Comparison of ENCODE assay signal across 1 cellular context in the genomic region with DNA sequence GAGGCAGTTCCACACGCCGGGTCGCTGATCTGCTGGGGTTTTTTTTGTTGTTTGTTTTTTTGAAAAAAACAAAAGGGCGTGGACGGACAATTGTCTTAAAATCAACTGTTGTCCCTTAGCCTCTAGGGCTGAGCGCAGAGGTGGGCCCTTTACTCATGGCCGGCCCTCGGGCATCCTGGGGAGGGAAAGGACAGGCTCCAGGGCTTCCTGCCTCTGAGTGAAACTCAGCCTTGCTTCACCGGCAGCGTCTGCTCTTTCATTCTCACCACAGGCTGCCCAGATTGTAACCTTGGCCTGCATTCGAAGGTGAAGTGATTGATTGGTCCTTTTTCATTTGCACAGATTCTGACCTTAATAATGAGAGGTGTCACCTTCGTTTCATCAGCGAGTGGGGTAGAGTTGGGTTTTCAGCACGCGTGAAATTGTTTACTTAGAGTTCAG.
TF ChIP-seq lines count a peak whose summit lies in the region.

No MANE protein-coding gene starts in this region.

TF ChIP-seq in HepG2, 621 proteins besides CTCF, POLR2A, EP300 and RAD21 (continued from another document and continues in another):
- TF ChIP-seq ZNF83 (CRISPR knock-in tag; IDR thresholded peaks at IDR 0.05; ENCODE audit: borderline replicate concordance) (no peak), SOX6 (IDR thresholded peaks at IDR 0.05) (no peak), SOX6 (CRISPR knock-in tag; IDR thresholded peaks at IDR 0.05) (peak; percentile 38; the same call in 1 of the 2 replicates), ZBTB1 (CRISPR knock-in tag; IDR thresholded peaks at IDR 0.05; ENCODE audit: borderline replicate concordance) (no peak), ZNF737 (CRISPR knock-in tag; IDR thresholded peaks at IDR 0.05; ENCODE audit: borderline replicate concordance) (no peak), JUND (CRISPR knock-in tag; IDR thresholded peaks at IDR 0.05) (no peak), IRF2 (CRISPR knock-in tag; IDR thresholded peaks at IDR 0.05) (peak; percentile 53; the same call in 1 of the 2 replicates), EED (CRISPR knock-in tag; IDR thresholded peaks at IDR 0.05) (no peak), CBX2 (IDR thresholded peaks at IDR 0.05; ENCODE audit: low read depth, low read length) (no peak), CBX2 (CRISPR knock-in tag; IDR thresholded peaks at IDR 0.05; ENCODE audit: low read depth) (no peak), ZNF460 (CRISPR knock-in tag; IDR thresholded peaks at IDR 0.05; ENCODE audit: borderline replicate concordance) (no peak)
- TF ChIP-seq, protein P1, sequence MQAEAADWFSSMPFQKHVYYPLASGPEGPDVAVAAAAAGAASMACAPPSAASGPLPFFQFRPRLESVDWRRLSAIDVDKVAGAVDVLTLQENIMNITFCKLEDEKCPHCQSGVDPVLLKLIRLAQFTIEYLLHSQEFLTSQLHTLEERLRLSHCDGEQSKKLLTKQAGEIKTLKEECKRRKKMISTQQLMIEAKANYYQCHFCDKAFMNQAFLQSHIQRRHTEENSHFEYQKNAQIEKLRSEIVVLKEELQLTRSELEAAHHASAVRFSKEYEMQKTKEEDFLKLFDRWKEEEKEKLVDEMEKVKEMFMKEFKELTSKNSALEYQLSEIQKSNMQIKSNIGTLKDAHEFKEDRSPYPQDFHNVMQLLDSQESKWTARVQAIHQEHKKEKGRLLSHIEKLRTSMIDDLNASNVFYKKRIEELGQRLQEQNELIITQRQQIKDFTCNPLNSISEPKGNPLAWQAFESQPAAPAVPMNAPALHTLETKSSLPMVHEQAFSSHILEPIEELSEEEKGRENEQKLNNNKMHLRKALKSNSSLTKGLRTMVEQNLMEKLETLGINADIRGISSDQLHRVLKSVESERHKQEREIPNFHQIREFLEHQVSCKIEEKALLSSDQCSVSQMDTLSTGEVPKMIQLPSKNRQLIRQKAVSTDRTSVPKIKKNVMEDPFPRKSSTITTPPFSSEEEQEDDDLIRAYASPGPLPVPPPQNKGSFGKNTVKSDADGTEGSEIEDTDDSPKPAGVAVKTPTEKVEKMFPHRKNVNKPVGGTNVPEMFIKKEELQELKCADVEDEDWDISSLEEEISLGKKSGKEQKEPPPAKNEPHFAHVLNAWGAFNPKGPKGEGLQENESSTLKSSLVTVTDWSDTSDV (CRISPR knock-in tag; IDR thresholded peaks at IDR 0.05) = no peak
- TF ChIP-seq, protein P2, sequence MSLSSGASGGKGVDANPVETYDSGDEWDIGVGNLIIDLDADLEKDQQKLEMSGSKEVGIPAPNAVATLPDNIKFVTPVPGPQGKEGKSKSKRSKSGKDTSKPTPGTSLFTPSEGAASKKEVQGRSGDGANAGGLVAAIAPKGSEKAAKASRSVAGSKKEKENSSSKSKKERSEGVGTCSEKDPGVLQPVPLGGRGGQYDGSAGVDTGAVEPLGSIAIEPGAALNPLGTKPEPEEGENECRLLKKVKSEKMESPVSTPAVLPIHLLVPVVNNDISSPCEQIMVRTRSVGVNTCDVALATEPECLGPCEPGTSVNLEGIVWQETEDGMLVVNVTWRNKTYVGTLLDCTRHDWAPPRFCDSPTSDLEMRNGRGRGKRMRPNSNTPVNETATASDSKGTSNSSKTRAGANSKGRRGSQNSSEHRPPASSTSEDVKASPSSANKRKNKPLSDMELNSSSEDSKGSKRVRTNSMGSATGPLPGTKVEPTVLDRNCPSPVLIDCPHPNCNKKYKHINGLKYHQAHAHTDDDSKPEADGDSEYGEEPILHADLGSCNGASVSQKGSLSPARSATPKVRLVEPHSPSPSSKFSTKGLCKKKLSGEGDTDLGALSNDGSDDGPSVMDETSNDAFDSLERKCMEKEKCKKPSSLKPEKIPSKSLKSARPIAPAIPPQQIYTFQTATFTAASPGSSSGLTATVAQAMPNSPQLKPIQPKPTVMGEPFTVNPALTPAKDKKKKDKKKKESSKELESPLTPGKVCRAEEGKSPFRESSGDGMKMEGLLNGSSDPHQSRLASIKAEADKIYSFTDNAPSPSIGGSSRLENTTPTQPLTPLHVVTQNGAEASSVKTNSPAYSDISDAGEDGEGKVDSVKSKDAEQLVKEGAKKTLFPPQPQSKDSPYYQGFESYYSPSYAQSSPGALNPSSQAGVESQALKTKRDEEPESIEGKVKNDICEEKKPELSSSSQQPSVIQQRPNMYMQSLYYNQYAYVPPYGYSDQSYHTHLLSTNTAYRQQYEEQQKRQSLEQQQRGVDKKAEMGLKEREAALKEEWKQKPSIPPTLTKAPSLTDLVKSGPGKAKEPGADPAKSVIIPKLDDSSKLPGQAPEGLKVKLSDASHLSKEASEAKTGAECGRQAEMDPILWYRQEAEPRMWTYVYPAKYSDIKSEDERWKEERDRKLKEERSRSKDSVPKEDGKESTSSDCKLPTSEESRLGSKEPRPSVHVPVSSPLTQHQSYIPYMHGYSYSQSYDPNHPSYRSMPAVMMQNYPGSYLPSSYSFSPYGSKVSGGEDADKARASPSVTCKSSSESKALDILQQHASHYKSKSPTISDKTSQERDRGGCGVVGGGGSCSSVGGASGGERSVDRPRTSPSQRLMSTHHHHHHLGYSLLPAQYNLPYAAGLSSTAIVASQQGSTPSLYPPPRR (CRISPR knock-in tag; IDR thresholded peaks at IDR 0.05; ENCODE audit: borderline replicate concordance) = no peak
- TF ChIP-seq, protein P3, sequence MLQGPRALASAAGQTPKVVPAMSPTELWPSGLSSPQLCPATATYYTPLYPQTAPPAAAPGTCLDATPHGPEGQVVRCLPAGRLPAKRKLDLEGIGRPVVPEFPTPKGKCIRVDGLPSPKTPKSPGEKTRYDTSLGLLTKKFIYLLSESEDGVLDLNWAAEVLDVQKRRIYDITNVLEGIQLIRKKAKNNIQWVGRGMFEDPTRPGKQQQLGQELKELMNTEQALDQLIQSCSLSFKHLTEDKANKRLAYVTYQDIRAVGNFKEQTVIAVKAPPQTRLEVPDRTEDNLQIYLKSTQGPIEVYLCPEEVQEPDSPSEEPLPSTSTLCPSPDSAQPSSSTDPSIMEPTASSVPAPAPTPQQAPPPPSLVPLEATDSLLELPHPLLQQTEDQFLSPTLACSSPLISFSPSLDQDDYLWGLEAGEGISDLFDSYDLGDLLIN (CRISPR knock-in tag; IDR thresholded peaks at IDR 0.05; ENCODE audit: borderline replicate concordance) = no peak
- TF ChIP-seq, protein P4, sequence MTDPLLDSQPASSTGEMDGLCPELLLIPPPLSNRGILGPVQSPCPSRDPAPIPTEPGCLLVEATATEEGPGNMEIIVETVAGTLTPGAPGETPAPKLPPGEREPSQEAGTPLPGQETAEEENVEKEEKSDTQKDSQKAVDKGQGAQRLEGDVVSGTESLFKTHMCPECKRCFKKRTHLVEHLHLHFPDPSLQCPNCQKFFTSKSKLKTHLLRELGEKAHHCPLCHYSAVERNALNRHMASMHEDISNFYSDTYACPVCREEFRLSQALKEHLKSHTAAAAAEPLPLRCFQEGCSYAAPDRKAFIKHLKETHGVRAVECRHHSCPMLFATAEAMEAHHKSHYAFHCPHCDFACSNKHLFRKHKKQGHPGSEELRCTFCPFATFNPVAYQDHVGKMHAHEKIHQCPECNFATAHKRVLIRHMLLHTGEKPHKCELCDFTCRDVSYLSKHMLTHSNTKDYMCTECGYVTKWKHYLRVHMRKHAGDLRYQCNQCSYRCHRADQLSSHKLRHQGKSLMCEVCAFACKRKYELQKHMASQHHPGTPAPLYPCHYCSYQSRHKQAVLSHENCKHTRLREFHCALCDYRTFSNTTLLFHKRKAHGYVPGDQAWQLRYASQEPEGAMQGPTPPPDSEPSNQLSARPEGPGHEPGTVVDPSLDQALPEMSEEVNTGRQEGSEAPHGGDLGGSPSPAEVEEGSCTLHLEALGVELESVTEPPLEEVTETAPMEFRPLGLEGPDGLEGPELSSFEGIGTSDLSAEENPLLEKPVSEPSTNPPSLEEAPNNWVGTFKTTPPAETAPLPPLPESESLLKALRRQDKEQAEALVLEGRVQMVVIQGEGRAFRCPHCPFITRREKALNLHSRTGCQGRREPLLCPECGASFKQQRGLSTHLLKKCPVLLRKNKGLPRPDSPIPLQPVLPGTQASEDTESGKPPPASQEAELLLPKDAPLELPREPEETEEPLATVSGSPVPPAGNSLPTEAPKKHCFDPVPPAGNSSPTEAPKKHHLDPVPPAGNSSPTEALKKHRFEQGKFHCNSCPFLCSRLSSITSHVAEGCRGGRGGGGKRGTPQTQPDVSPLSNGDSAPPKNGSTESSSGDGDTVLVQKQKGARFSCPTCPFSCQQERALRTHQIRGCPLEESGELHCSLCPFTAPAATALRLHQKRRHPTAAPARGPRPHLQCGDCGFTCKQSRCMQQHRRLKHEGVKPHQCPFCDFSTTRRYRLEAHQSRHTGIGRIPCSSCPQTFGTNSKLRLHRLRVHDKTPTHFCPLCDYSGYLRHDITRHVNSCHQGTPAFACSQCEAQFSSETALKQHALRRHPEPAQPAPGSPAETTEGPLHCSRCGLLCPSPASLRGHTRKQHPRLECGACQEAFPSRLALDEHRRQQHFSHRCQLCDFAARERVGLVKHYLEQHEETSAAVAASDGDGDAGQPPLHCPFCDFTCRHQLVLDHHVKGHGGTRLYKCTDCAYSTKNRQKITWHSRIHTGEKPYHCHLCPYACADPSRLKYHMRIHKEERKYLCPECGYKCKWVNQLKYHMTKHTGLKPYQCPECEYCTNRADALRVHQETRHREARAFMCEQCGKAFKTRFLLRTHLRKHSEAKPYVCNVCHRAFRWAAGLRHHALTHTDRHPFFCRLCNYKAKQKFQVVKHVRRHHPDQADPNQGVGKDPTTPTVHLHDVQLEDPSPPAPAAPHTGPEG (CRISPR knock-in tag; IDR thresholded peaks at IDR 0.05) = no peak
- TF ChIP-seq, protein P5, sequence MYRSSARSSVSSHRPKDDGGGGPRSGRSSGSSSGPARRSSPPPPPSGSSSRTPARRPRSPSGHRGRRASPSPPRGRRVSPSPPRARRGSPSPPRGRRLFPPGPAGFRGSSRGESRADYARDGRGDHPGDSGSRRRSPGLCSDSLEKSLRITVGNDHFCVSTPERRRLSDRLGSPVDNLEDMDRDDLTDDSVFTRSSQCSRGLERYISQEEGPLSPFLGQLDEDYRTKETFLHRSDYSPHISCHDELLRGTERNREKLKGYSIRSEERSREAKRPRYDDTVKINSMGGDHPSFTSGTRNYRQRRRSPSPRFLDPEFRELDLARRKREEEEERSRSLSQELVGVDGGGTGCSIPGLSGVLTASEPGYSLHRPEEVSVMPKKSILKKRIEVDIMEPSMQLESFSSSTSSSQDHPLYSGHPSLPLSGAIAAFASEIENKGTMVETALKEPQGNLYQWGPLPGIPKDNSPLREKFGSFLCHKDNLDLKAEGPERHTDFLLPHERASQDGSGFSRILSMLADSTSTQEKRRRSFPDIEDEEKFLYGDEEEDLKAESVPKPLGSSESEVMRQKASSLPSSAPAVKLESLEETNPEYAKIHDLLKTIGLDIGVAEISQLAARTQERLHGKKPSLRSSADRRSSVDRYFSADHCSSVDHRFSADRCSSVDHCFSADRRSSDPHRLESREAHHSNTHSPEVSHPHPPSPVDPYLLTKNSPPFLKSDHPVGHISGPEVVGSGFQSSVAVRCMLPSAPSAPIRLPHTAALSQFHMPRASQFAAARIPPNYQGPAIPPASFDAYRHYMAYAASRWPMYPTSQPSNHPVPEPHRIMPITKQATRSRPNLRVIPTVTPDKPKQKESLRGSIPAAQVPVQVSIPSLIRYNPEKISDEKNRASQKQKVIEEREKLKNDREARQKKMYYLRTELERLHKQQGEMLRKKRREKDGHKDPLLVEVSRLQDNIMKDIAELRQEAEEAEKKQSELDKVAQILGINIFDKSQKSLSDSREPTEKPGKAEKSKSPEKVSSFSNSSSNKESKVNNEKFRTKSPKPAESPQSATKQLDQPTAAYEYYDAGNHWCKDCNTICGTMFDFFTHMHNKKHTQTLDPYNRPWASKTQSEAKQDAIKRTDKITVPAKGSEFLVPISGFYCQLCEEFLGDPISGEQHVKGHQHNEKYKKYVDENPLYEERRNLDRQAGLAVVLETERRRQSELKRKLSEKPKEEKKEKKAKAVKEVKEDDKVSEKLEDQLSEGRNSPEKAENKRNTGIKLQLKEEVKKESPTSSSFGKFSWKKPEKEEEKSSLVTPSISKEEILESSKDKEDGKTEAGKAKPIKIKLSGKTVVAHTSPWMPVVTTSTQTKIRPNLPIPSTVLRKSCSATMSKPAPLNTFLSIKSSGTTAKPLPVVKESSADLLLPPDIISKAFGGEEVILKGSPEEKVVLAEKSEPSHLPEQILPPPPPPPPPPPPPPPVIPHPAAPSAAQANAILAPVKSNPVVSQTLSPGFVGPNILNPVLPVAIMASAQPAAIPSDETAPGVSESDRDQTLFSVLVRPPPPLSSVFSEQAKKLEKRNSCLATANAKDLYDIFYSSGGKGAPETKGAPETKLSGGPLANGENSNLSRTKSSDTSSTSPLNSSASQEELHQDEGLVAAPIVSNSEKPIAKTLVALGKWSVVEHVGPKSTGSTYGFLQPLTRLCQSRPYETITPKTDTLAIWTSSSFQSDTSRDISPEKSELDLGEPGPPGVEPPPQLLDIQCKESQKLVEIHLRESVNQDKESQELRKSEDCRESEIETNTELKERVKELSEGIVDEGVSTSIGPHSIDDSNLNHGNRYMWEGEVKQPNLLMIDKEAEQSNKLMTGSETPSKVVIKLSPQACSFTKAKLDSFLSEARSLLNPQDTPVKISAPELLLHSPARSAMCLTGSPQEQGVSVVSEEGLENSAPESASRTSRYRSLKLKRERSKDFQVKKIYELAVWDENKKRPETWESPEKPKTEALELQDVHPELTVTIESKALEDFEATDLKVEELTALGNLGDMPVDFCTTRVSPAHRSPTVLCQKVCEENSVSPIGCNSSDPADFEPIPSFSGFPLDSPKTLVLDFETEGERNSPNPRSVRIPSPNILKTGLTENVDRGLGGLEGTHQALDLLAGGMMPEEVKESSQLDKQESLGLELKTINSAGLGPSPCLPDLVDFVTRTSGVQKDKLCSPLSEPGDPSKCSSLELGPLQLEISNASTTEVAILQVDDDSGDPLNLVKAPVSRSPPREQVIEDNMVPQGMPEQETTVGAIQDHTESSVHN (CRISPR knock-in tag; IDR thresholded peaks at IDR 0.05) = no peak
- TF ChIP-seq, protein P6, sequence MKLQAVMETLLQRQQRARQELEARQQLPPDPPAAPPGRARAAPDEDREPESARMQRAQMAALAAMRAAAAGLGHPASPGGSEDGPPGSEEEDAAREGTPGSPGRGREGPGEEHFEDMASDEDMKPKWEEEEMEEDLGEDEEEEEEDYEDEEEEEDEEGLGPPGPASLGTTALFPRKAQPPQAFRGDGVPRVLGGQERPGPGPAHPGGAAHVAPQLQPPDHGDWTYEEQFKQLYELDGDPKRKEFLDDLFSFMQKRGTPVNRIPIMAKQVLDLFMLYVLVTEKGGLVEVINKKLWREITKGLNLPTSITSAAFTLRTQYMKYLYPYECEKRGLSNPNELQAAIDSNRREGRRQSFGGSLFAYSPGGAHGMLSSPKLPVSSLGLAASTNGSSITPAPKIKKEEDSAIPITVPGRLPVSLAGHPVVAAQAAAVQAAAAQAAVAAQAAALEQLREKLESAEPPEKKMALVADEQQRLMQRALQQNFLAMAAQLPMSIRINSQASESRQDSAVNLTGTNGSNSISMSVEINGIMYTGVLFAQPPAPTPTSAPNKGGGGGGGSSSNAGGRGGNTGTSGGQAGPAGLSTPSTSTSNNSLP (IDR thresholded peaks at IDR 0.05; ENCODE audit: low read depth, low read length) = no peak
- TF ChIP-seq, protein P7, sequence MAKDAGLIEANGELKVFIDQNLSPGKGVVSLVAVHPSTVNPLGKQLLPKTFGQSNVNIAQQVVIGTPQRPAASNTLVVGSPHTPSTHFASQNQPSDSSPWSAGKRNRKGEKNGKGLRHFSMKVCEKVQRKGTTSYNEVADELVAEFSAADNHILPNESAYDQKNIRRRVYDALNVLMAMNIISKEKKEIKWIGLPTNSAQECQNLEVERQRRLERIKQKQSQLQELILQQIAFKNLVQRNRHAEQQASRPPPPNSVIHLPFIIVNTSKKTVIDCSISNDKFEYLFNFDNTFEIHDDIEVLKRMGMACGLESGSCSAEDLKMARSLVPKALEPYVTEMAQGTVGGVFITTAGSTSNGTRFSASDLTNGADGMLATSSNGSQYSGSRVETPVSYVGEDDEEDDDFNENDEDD (CRISPR knock-in tag; IDR thresholded peaks at IDR 0.05; ENCODE audit: borderline replicate concordance) = no peak
